Comparison of ENCODE assay signal across 12 cellular contexts in genomic region chr11:45145083-45145420, GRCh38. TPM values are rescaled to one million over a fixed set of nuclear protein-coding genes. Genes with fewer than 3 reads are reported as not detected.
DNase-seq lines count a peak whose midpoint lies in the region; ATAC-seq lines count a peak whose summit lies in the region.
"Had no signal": no experiment of that assay in that cellular context is flagged by ENCODE, and none has a peak within 500 bp of the region (broad histone marks: within the 10 kb centered on the region; RNA-seq: fewer than 3 reads in every experiment).

No MANE protein-coding gene starts in this region.

- no peaks in the 10 kb centered on the region for H3K9me3 Mint-ChIP-seq in activated T-cell treated with anti-CD3 and anti-CD28 coated beads, Interleukin-2, amount 50 U/mL, for 4 hours
- no peaks in the 10 kb centered on the region for H3K9me3 Mint-ChIP-seq in activated naive CD8-positive, alpha-beta T cell treated with anti-CD3 and anti-CD28 coated beads, Interleukin-2, amount 50 U/mL, for 24 hours
- H3K9me3 Mint-ChIP-seq in stimulated activated effector memory CD8-positive, alpha-beta T cell treated with anti-CD3 and anti-CD28 coated beads, Interleukin-12 subunit alpha, Interleukin-12 subunit beta, amount 100 ng/mL, for 72 hours, result no peaks in the 10 kb centered on the region

- H3K27me3 Mint-ChIP-seq in activated T-cell treated with anti-CD3 and anti-CD28 coated beads, Interleukin-2, amount 50 U/mL, for 4 hours (ENCODE audit: low read depth), result peaks cover 4% of the 10 kb centered on the region
- H3K27me3 Mint-ChIP-seq in activated naive CD8-positive, alpha-beta T cell treated with anti-CD3 and anti-CD28 coated beads, Interleukin-2, amount 50 U/mL, for 24 hours, result peaks cover 29% of the 10 kb centered on the region

- DNase-seq in activated T-cell treated with anti-CD3 and anti-CD28 coated beads, Interleukin-2, amount 50 U/mL, for 4 hours, result no peak
- DNase-seq in activated T-cell treated with anti-CD3 and anti-CD28 coated beads for 4 hours (no peak), islet precursor cell (peak; percentile 13), inferior parietal cortex (ENCODE audit: extremely low spot score) (no peak), head of caudate nucleus (no peak)
- no peak for DNase-seq in activated naive CD8-positive, alpha-beta T cell treated with anti-CD3 and anti-CD28 coated beads, Interleukin-2, amount 50 U/mL, for 24 hours
- DNase-seq in stimulated activated effector memory CD8-positive, alpha-beta T cell treated with anti-CD3 and anti-CD28 coated beads, Interleukin-12 subunit alpha, Interleukin-12 subunit beta, amount 100 ng/mL, for 72 hours (ENCODE audit: low spot score in 2 of 2), result no peak
- DNase-seq in stimulated activated CD8-positive, alpha-beta memory T cell treated with anti-CD3 and anti-CD28 coated beads, Interleukin-4, amount 100 ng/mL, for 48 hours, result no peak
- DNase-seq: Kasumi-1; NCI-H1436 treated with DMSO at 0.1 percent for 48 hours; NCI-H446; stimulated activated CD4-positive, alpha-beta T cell treated with anti-CD3 and anti-CD28 coated beads, Interleukin-1b, Interleukin-23, amount 100 ng/mL, for 48 hours had no signal

- H3K27ac Mint-ChIP-seq in activated naive CD8-positive, alpha-beta T cell treated with anti-CD3 and anti-CD28 coated beads, Interleukin-2, amount 50 U/mL, for 24 hours, result no peak overlapping the region
- H3K27ac Mint-ChIP-seq in stimulated activated effector memory CD8-positive, alpha-beta T cell treated with anti-CD3 and anti-CD28 coated beads, Interleukin-12 subunit alpha, Interleukin-12 subunit beta, amount 100 ng/mL, for 72 hours, result no peak overlapping the region

- no peaks in the 10 kb centered on the region for H3K36me3 Mint-ChIP-seq in activated T-cell treated with anti-CD3 and anti-CD28 coated beads, Interleukin-2, amount 50 U/mL, for 4 hours (ENCODE audit: insufficient read depth)
- no peaks in the 10 kb centered on the region for H3K36me3 Mint-ChIP-seq in activated naive CD8-positive, alpha-beta T cell treated with anti-CD3 and anti-CD28 coated beads, Interleukin-2, amount 50 U/mL, for 24 hours (ENCODE audit: low read depth)
- peaks cover 5% of the 10 kb centered on the region for H3K36me3 Mint-ChIP-seq in stimulated activated effector memory CD8-positive, alpha-beta T cell treated with anti-CD3 and anti-CD28 coated beads, Interleukin-12 subunit alpha, Interleukin-12 subunit beta, amount 100 ng/mL, for 72 hours

- H3K4me1 Mint-ChIP-seq in activated T-cell treated with anti-CD3 and anti-CD28 coated beads, Interleukin-2, amount 50 U/mL, for 4 hours (ENCODE audit: low read depth), result peaks cover 24% of the 10 kb centered on the region
- peaks cover 31% of the 10 kb centered on the region for H3K4me1 Mint-ChIP-seq in activated naive CD8-positive, alpha-beta T cell treated with anti-CD3 and anti-CD28 coated beads, Interleukin-2, amount 50 U/mL, for 24 hours
- H3K4me1 Mint-ChIP-seq in stimulated activated effector memory CD8-positive, alpha-beta T cell treated with anti-CD3 and anti-CD28 coated beads, Interleukin-12 subunit alpha, Interleukin-12 subunit beta, amount 100 ng/mL, for 72 hours, result peaks cover 61% of the 10 kb centered on the region

- intact Hi-C loops in head of caudate nucleus (cut with DNase I), result no loop called here

- no peak for ATAC-seq in activated T-cell treated with anti-CD3 and anti-CD28 coated beads, Interleukin-2, amount 50 U/mL, for 4 hours
- no peak for ATAC-seq in activated naive CD8-positive, alpha-beta T cell treated with anti-CD3 and anti-CD28 coated beads, Interleukin-2, amount 50 U/mL, for 24 hours
- no peak for ATAC-seq in stimulated activated effector memory CD8-positive, alpha-beta T cell treated with anti-CD3 and anti-CD28 coated beads, Interleukin-12 subunit alpha, Interleukin-12 subunit beta, amount 100 ng/mL, for 72 hours

- H3K4me3 Mint-ChIP-seq in activated T-cell treated with anti-CD3 and anti-CD28 coated beads, Interleukin-2, amount 50 U/mL, for 4 hours, result peak overlapping the region; percentile 87
- H3K4me3 Mint-ChIP-seq in activated naive CD8-positive, alpha-beta T cell treated with anti-CD3 and anti-CD28 coated beads, Interleukin-2, amount 50 U/mL, for 24 hours, result peak overlapping the region; percentile 21
- H3K4me3 Mint-ChIP-seq in stimulated activated effector memory CD8-positive, alpha-beta T cell treated with anti-CD3 and anti-CD28 coated beads, Interleukin-12 subunit alpha, Interleukin-12 subunit beta, amount 100 ng/mL, for 72 hours, result peak overlapping the region; percentile 84

RNA-seq across cellular contexts. Expression of gene PRDM11, which starts 1.4 kb away (rescaled TPM):
- 1 to 10 TPM; 6.0 to 8.5 (median 6.8) TPM for total RNA-seq in activated T-cell treated with anti-CD3 and anti-CD28 coated beads, Interleukin-2, amount 50 U/mL, for 4 hours

Comparison
In these comparisons a context has a peak if more than half of its experiments do, and no peak if none do; other contexts are left out.
1. H3K4me3 Mint-ChIP-seq: peak in every context shown above with its lines; median percentile 87 in activated T-cell treated with anti-CD3 and anti-CD28 coated beads, Interleukin-2, amount 50 U/mL, for 4 hours; 84 in stimulated activated effector memory CD8-positive, alpha-beta T cell treated with anti-CD3 and anti-CD28 coated beads, Interleukin-12 subunit alpha, Interleukin-12 subunit beta, amount 100 ng/mL, for 72 hours; 21 in activated naive CD8-positive, alpha-beta T cell treated with anti-CD3 and anti-CD28 coated beads, Interleukin-2, amount 50 U/mL, for 24 hours.